In the genomic region with DNA sequence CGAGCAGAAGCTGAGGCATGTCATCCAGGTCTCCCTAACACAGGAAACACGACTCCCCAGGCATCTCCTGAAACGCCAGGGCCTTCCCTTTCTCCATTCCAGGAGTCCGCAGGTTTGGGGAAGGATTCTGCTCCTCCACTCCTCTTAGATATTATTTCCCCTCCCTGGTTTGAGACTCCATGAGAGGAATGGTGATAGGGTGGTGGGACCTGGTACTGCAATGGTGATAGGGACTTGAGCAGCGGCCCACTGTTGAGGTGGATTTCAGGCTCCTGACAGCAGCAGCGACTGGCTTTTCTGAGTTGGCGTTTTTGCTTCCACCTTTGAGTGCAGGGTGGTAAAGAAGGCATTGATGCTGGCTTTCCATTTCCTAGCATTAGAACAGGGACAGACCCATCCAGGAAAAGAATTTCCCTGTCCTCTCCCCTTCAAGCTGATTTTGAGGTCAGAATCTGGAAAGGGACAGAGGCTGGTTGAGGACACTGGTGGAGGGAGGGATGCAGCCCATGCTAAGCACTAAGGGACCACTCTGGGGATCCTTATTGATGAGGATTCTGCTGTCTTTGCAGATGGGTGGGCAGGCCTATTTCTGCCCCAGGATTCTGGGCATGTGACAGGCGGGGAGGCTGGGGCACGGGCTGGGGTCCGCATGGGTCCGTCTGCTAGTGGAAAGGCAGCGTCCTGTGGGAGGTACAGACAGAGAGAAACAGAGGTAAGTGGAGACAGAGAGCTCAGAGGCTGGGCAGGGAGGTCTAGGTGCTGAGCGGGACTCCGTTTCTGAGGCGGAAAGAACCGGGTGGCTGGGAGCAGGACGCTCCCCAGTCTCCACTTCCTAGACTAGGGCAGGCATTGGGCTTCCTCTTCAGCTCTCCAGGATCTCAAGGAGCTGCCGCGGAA, we compare ENCODE assay signal across 1 cellular context.
TF ChIP-seq lines count a peak whose summit lies in the region.

No MANE protein-coding gene starts in this region.

TF ChIP-seq in HepG2, 621 proteins besides CTCF, POLR2A, EP300 and RAD21:
- TF ChIP-seq ETS1 (CRISPR knock-in tag; IDR thresholded peaks at IDR 0.05), result no peak
- TF ChIP-seq, protein P1, sequence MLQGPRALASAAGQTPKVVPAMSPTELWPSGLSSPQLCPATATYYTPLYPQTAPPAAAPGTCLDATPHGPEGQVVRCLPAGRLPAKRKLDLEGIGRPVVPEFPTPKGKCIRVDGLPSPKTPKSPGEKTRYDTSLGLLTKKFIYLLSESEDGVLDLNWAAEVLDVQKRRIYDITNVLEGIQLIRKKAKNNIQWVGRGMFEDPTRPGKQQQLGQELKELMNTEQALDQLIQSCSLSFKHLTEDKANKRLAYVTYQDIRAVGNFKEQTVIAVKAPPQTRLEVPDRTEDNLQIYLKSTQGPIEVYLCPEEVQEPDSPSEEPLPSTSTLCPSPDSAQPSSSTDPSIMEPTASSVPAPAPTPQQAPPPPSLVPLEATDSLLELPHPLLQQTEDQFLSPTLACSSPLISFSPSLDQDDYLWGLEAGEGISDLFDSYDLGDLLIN (CRISPR knock-in tag; IDR thresholded peaks at IDR 0.05; ENCODE audit: borderline replicate concordance), result no peak
- no peak for TF ChIP-seq REXO4 (CRISPR knock-in tag; IDR thresholded peaks at IDR 0.05; ENCODE audit: borderline replicate concordance)
- TF ChIP-seq ZNF275 (CRISPR knock-in tag; IDR thresholded peaks at IDR 0.05; ENCODE audit: borderline replicate concordance), result no peak
- TF ChIP-seq ZNF737 (CRISPR knock-in tag; IDR thresholded peaks at IDR 0.05; ENCODE audit: borderline replicate concordance), result no peak
- no peak for TF ChIP-seq DR1 (CRISPR knock-in tag; IDR thresholded peaks at IDR 0.05)
- TF ChIP-seq ARNT (IDR thresholded peaks at IDR 0.05), result no peak
- TF ChIP-seq NAIF1 (CRISPR knock-in tag; IDR thresholded peaks at IDR 0.05; ENCODE audit: borderline replicate concordance), result no peak
- TF ChIP-seq ZNF672 (CRISPR knock-in tag; IDR thresholded peaks at IDR 0.05), result no peak
- TF ChIP-seq PRPF4 (IDR thresholded peaks at IDR 0.05; ENCODE audit: low read depth, low read length, poor library complexity, severe bottlenecking), result no peak
- TF ChIP-seq ZNF224 (CRISPR knock-in tag; IDR thresholded peaks at IDR 0.05), result no peak
- no peak for TF ChIP-seq ZNF790 (CRISPR knock-in tag; IDR thresholded peaks at IDR 0.05; ENCODE audit: borderline replicate concordance)
- no peak for TF ChIP-seq NFE2L1 (CRISPR knock-in tag; IDR thresholded peaks at IDR 0.05; ENCODE audit: borderline replicate concordance)
- no peak for TF ChIP-seq MATR3 (CRISPR knock-in tag; IDR thresholded peaks at IDR 0.05)
